1 cellular context compared by ENCODE assay signal in genomic region chr19:16661480-16662034, GRCh38.
TF ChIP-seq lines count a peak whose summit lies in the region.

No MANE protein-coding gene starts in this region.

TF ChIP-seq in GM12878, 131 proteins besides CTCF, POLR2A, EP300 and RAD21 (continues in another document):
- peak; percentile 73 for TF ChIP-seq MEF2B (IDR thresholded peaks at IDR 0.05; ENCODE audit: partially characterized antibody, poor library complexity, severe bottlenecking)
- no peak for TF ChIP-seq BCL3 (IDR thresholded peaks at IDR 0.05; ENCODE audit: borderline replicate concordance, insufficient read depth, low read depth, low read length, poor library complexity, severe bottlenecking)
- TF ChIP-seq SREBF2 (IDR thresholded peaks at IDR 0.05; ENCODE audit: low read length) = no peak
- no peak for TF ChIP-seq E2F8 (IDR thresholded peaks at IDR 0.05; ENCODE audit: low read depth, partially characterized antibody)
- TF ChIP-seq MYB (IDR thresholded peaks at IDR 0.05; ENCODE audit: borderline replicate concordance, low read depth, low read length) = no peak
- TF ChIP-seq HSF1 (IDR thresholded peaks at IDR 0.05; ENCODE audit: low read depth, low read length) = no peak
- TF ChIP-seq JUND (IDR thresholded peaks at IDR 0.05; ENCODE audit: low read depth, low read length) = no peak
- no peak for TF ChIP-seq FOXK2 (IDR thresholded peaks at IDR 0.05)
- TF ChIP-seq ATF7 (IDR thresholded peaks at IDR 0.05; ENCODE audit: low read depth) = no peak
- TF ChIP-seq SKIL (IDR thresholded peaks at IDR 0.05; ENCODE audit: low read depth, poor library complexity, severe bottlenecking) = no peak
- no peak for TF ChIP-seq RAD51 (IDR thresholded peaks at IDR 0.05)
- TF ChIP-seq NR2F1 (conservative IDR thresholded peaks at IDR 0.05) = peak; percentile 97
- no peak; the same call in 1 of the 2 replicates for TF ChIP-seq NKRF (conservative IDR thresholded peaks at IDR 0.05)
- no peak for TF ChIP-seq STAT3 (IDR thresholded peaks at IDR 0.05; ENCODE audit: low read depth, low read length)
- TF ChIP-seq WRNIP1 (IDR thresholded peaks at IDR 0.05; ENCODE audit: borderline replicate concordance, low read depth, low read length) = no peak
- TF ChIP-seq SIX5 (IDR thresholded peaks at IDR 0.05; ENCODE audit: low read depth, low read length, severe bottlenecking) = no peak
- TF ChIP-seq PML (IDR thresholded peaks at IDR 0.05; ENCODE audit: low read length) = no peak
- no peak for TF ChIP-seq ASH2L (IDR thresholded peaks at IDR 0.05; ENCODE audit: borderline replicate concordance, low read depth)
- TF ChIP-seq CEBPZ (IDR thresholded peaks at IDR 0.05; ENCODE audit: low read depth, low read length) = no peak
- TF ChIP-seq TARDBP (IDR thresholded peaks at IDR 0.05; ENCODE audit: borderline replicate concordance) = no peak; the same call in 1 of the 2 replicates
- TF ChIP-seq MLLT1 (IDR thresholded peaks at IDR 0.05) = 0 out of 2 replicates have a peak, but pooled peaks have one; percentile 36
- TF ChIP-seq CREB1 (IDR thresholded peaks at IDR 0.05; ENCODE audit: low read depth) = peak; percentile 68
- no peak for TF ChIP-seq CBFB (IDR thresholded peaks at IDR 0.05; ENCODE audit: low read depth)
- no peak for TF ChIP-seq NFXL1 (IDR thresholded peaks at IDR 0.05; ENCODE audit: borderline replicate concordance)
- no peak for TF ChIP-seq STAT1 (conservative IDR thresholded peaks at IDR 0.05)
- no peak for TF ChIP-seq USF2 (IDR thresholded peaks at IDR 0.05; ENCODE audit: borderline replicate concordance, low read depth, low read length)
- no peak for TF ChIP-seq ZNF384 (IDR thresholded peaks at IDR 0.05; ENCODE audit: borderline replicate concordance, low read depth, low read length)
- no peak for TF ChIP-seq SPI1 (IDR thresholded peaks at IDR 0.05; ENCODE audit: borderline replicate concordance, insufficient read depth, low read depth, low read length)
- TF ChIP-seq RELA (IDR thresholded peaks at IDR 0.05; ENCODE audit: borderline replicate concordance, partially characterized antibody) = no peak
- peak; percentile 30; the same call in 1 of the 3 replicates for TF ChIP-seq POU2F2 (IDR thresholded peaks at IDR 0.05; ENCODE audit: borderline replicate concordance, low read depth, low read length)
- no peak for TF ChIP-seq ELK1 (IDR thresholded peaks at IDR 0.05; ENCODE audit: low read depth, low read length)
- TF ChIP-seq SRF (IDR thresholded peaks at IDR 0.05; ENCODE audit: low read depth in 2 of 2, low read length in 2 of 2) = no peak
- TF ChIP-seq IRF4 (IDR thresholded peaks at IDR 0.05; ENCODE audit: low read depth, low read length) = no peak
- peak; percentile 39; the same call in 1 of the 2 replicates for TF ChIP-seq DPF2 (IDR thresholded peaks at IDR 0.05)
- no peak for TF ChIP-seq USF1 (IDR thresholded peaks at IDR 0.05; ENCODE audit: borderline replicate concordance, extremely low read length, insufficient read depth, low read depth, low read length)
- TF ChIP-seq GABPA (IDR thresholded peaks at IDR 0.05; ENCODE audit: low read depth) = no peak
- peak; percentile 72 to 85 for TF ChIP-seq BHLHE40 (IDR thresholded peaks at IDR 0.05; ENCODE audit: borderline replicate concordance in 1 of 2, low read depth in 2 of 2, low read length in 1 of 2)
- TF ChIP-seq EZH2 (IDR thresholded peaks at IDR 0.05; ENCODE audit: borderline replicate concordance, control insufficient read depth, low read depth, low read length) = no peak
- TF ChIP-seq MAX (IDR thresholded peaks at IDR 0.05; ENCODE audit: low read depth, low read length) = 0 out of 2 replicates have a peak, but pooled peaks have one; percentile 10
